8 cellular contexts compared by ENCODE assay signal in genomic region chr1:160342520-160342919, GRCh38. TPM values are rescaled to one million over a fixed set of nuclear protein-coding genes. Genes with fewer than 3 reads are reported as not detected.
DNase-seq lines count a peak whose midpoint lies in the region; ATAC-seq, FAIRE-seq and TF ChIP-seq lines count a peak whose summit lies in the region.

No MANE protein-coding gene starts in this region.

- H3K36me3 Mint-ChIP-seq in natural killer cell = peaks cover 26% of the 10 kb centered on the region

- TF ChIP-seq CTCF in endothelial cell of umbilical vein (IDR thresholded peaks at IDR 0.05; ENCODE audit: extremely low read depth in 1 of 2, insufficient read depth in 1 of 2, low read depth in 1 of 2, low read length in 2 of 2) (no peak), natural killer cell (IDR thresholded peaks at IDR 0.05) (no peak)

- H4K20me1 ChIP-seq in endothelial cell of umbilical vein (replicated peaks; ENCODE audit: control insufficient read depth, extremely low read depth, insufficient read depth, low read length) = peaks cover 3% of the 10 kb centered on the region

- H3K4me1 ChIP-seq in endothelial cell of umbilical vein (ENCODE audit: control insufficient read depth, extremely low read depth, insufficient read depth, low read length) = peaks cover 36% of the 10 kb centered on the region

- FAIRE-seq in endothelial cell of umbilical vein (lab: Jason Lieb, UNC) = no peak

- no peaks in the 10 kb centered on the region for H3K9me3 ChIP-seq in endothelial cell of umbilical vein (replicated peaks; ENCODE audit: control insufficient read depth, insufficient read depth, low read length)

- H3K4me3 Mint-ChIP-seq in natural killer cell = peak overlapping the region; percentile 100

- H3K79me2 ChIP-seq in endothelial cell of umbilical vein (ENCODE audit: control insufficient read depth, insufficient read depth, low read length) = peaks cover 70% of the 10 kb centered on the region

- peak; percentile 39 for DNase-seq in RKO (ENCODE audit: low spot score)
- peak; percentile 48 for DNase-seq in endothelial cell of umbilical vein (ENCODE audit: low read depth, low spot score)
- no peak for DNase-seq in natural killer cell
- DNase-seq in NCI-H2227 treated with DMSO at 0.1 percent for 48 hours (lab: John Stamatoyannopoulos, UW) = no peak
- DNase-seq in nucleus accumbens (lab: John Stamatoyannopoulos, UW) = no peak
- no peak for DNase-seq in activated gamma-delta T cell treated with Interleukin-2 at 50 U/mL for 16 hours
- DNase-seq in H4 (ENCODE audit: low spot score) = no peak

- peak overlapping the region; percentile 78 for H3K4me2 ChIP-seq in endothelial cell of umbilical vein (ENCODE audit: insufficient read depth, low read length)

- peak overlapping the region; percentile 99 to 100 for H3K27ac Mint-ChIP-seq in natural killer cell

- no peaks in the 10 kb centered on the region for H3K27me3 Mint-ChIP-seq in natural killer cell (ENCODE audit: low read depth in 2 of 2)

- CTCF ChIA-PET in endothelial cell of umbilical vein (lab: Charles Lee) = interaction anchor here (1.0 to 1.4 kb wide), 3 partner anchors 10 to 134 kb away, joined by 3 read pairs; no protein-coding TSS in a partner anchor

- no peaks in the 10 kb centered on the region for H3K9me3 Mint-ChIP-seq in natural killer cell

- H3K27me3 ChIP-seq in endothelial cell of umbilical vein (ENCODE audit: control insufficient read depth in 2 of 2, insufficient read depth in 2 of 2, low read length in 2 of 2) = no peaks in the 10 kb centered on the region

- peak; percentile 2 for ATAC-seq in GM19023 (IDR thresholded peaks at IDR 0.05; ENCODE audit: unreplicated experiment)
- ATAC-seq in natural killer cell = peak in 1 of 3 donors; percentile 2

- peaks cover 45% of the 10 kb centered on the region in 2 donors for H3K4me1 Mint-ChIP-seq in natural killer cell

- intact Hi-C loops in endothelial cell of umbilical vein (cut with micrococcal nuclease) = loop anchor here (2.0 to 5.0 kb wide), 3 partner anchors 35 to 410 kb away; partner anchors contain the start of gene PEA15
- intact Hi-C loops in natural killer cell (cut with micrococcal nuclease) = loop anchor here (2.0 kb wide), 1 partner anchor 264 kb away; no protein-coding TSS in a partner anchor

- peaks cover 5 to 9% of the 10 kb centered on the region in 2 experiments for H3K36me3 ChIP-seq in endothelial cell of umbilical vein (ENCODE audit: control insufficient read depth in 2 of 2, extremely low read depth in 1 of 2, insufficient read depth in 2 of 2, low read length in 2 of 2)

- BruUV-seq in endothelial cell of umbilical vein (replicated peaks; lab: Mats Ljungman, UMichigan) = TSS peak; percentile 69

- POLR2A ChIA-PET in endothelial cell of umbilical vein (lab: Charles Lee) = no interaction called here

- peak overlapping the region; percentile 51 to 92 (median 73) for H3K4me3 ChIP-seq in endothelial cell of umbilical vein (replicated peaks in 1 of 3; ENCODE audit: insufficient read depth in 1 of 3, low read depth in 1 of 3, low read length in 3 of 3)

- peak overlapping the region; percentile 95 for H3K9ac ChIP-seq in endothelial cell of umbilical vein (replicated peaks; ENCODE audit: extremely low read depth, insufficient read depth, low read length)

- peak overlapping the region; percentile 73 for H3K27ac ChIP-seq in endothelial cell of umbilical vein (ENCODE audit: insufficient read depth, low read depth, low read length)

- no peak for TF ChIP-seq POLR2A in endothelial cell of umbilical vein (IDR thresholded peaks at IDR 0.05; ENCODE audit: low read depth, low read length)

- dilution Hi-C loops in endothelial cell of umbilical vein (cut with MboI; ENCODE audit: extremely low pct_ligation_motif_present, low sequenced_read_pairs) = no loop called here

- H2AFZ ChIP-seq in endothelial cell of umbilical vein (ENCODE audit: low read depth, low read length) = no peak overlapping the region

- H3K9me1 ChIP-seq in endothelial cell of umbilical vein (replicated peaks; ENCODE audit: control insufficient read depth, extremely low read depth, insufficient read depth, low read length) = no peaks in the 10 kb centered on the region

TF ChIP-seq in endothelial cell of umbilical vein, 7 proteins besides CTCF, POLR2A, EP300 and RAD21:
- TF ChIP-seq JUN (IDR thresholded peaks at IDR 0.05; ENCODE audit: borderline replicate concordance, insufficient read depth, insufficient read length, low read depth) (no peak), EZH2 (IDR thresholded peaks at IDR 0.05; ENCODE audit: borderline replicate concordance, low read depth, low read length, severe bottlenecking) (no peak)

RNA-seq across cellular contexts. Expression of gene COPA, which starts 0.5 kb away (rescaled TPM):
- total RNA-seq in endothelial cell of umbilical vein (167 and 185 TPM in 2 replicates), natural killer cell (100 to 1,000 TPM; 140 to 167 (median 148) TPM)
- polyA plus RNA-seq in endothelial cell of umbilical vein = 122 and 127 TPM in 2 replicates
- 140 and 144 TPM in 2 replicates for polyA plus RNA-seq in endothelial cell of umbilical vein (2011; cell fraction: cytosol; rRNA removed)
- 170 and 191 TPM in 2 replicates for polyA plus RNA-seq in endothelial cell of umbilical vein (2011; cell fraction: nucleus; rRNA removed)
- polyA plus RNA-seq in endothelial cell of umbilical vein (2012) = 136 and 164 TPM in 2 replicates
- polyA minus RNA-seq in endothelial cell of umbilical vein = 433 and 434 TPM in 2 replicates
- 188 TPM for polyA minus RNA-seq in endothelial cell of umbilical vein (2011; cell fraction: cytosol; rRNA and poly(A)+ RNA removed)
- polyA minus RNA-seq in endothelial cell of umbilical vein (2011; cell fraction: nucleus; rRNA and poly(A)+ RNA removed) = 167 and 271 TPM in 2 replicates
- total RNA-seq in H4 (2014; rRNA removed; shearing (Covaris generic)) = 90.1 and 101 TPM in 2 replicates

RNA-seq across cellular contexts. Expression of gene NCSTN, which starts 0.7 kb away (rescaled TPM):
- 92.5 and 95.4 TPM in 2 replicates for total RNA-seq in endothelial cell of umbilical vein
- polyA plus RNA-seq in endothelial cell of umbilical vein = 199 and 254 TPM in 2 replicates
- 142 and 153 TPM in 2 replicates for polyA plus RNA-seq in endothelial cell of umbilical vein (2011; cell fraction: cytosol; rRNA removed)
- 191 and 207 TPM in 2 replicates for polyA plus RNA-seq in endothelial cell of umbilical vein (2011; cell fraction: nucleus; rRNA removed)
- polyA plus RNA-seq in endothelial cell of umbilical vein (2012) = 84.8 and 104 TPM in 2 replicates
- 163 and 169 TPM in 2 replicates for polyA minus RNA-seq in endothelial cell of umbilical vein
- 63.1 TPM for polyA minus RNA-seq in endothelial cell of umbilical vein (2011; cell fraction: cytosol; rRNA and poly(A)+ RNA removed)
- polyA minus RNA-seq in endothelial cell of umbilical vein (2011; cell fraction: nucleus; rRNA and poly(A)+ RNA removed) = 66.6 and 104 TPM in 2 replicates
- 100 to 1,000 TPM; 104 to 140 (median 110) TPM for total RNA-seq in natural killer cell
- 61.7 and 72.0 TPM in 2 replicates for total RNA-seq in H4 (2014; rRNA removed; shearing (Covaris generic))

RNA-seq across cellular contexts. Expression of gene NHLH1, which starts 24.4 kb away (rescaled TPM):
- total RNA-seq in endothelial cell of umbilical vein (0.16 and 0.46 TPM in 2 replicates), natural killer cell (under 1 TPM in 2 of 3 donors, not detected in 1; 0.13 to 0.16 TPM)
- 0.46 and 0.60 TPM in 2 replicates for polyA plus RNA-seq in endothelial cell of umbilical vein
- 0.25 TPM in 2 replicates for polyA plus RNA-seq in endothelial cell of umbilical vein (2011; cell fraction: cytosol; rRNA removed)
- polyA plus RNA-seq in endothelial cell of umbilical vein (2011; cell fraction: nucleus; rRNA removed) = 0.92 and 1.6 TPM in 2 replicates
- 0.08 and 0.15 TPM in 2 replicates for polyA plus RNA-seq in endothelial cell of umbilical vein (2012)
- polyA minus RNA-seq in endothelial cell of umbilical vein = 0.38 and 0.78 TPM in 2 replicates
- not detected for polyA minus RNA-seq in endothelial cell of umbilical vein (2011; cell fraction: cytosol; rRNA and poly(A)+ RNA removed)
- polyA minus RNA-seq in endothelial cell of umbilical vein (2011; cell fraction: nucleus; rRNA and poly(A)+ RNA removed) = 0.48 and 0.77 TPM in 2 replicates
- total RNA-seq in H4 (2014; rRNA removed; shearing (Covaris generic)) = 0.04 TPM in 1 of 2 replicates, not detected in the other

RNA-seq across cellular contexts. Expression of gene PEX19, which starts 57.6 kb away (rescaled TPM):
- total RNA-seq in endothelial cell of umbilical vein (31.5 and 38.4 TPM in 2 replicates), natural killer cell (10 to 100 TPM; 41.5 to 48.8 (median 47.8) TPM)
- 22.8 and 24.4 TPM in 2 replicates for polyA plus RNA-seq in endothelial cell of umbilical vein
- polyA plus RNA-seq in endothelial cell of umbilical vein (2011; cell fraction: cytosol; rRNA removed) = 27.9 and 29.6 TPM in 2 replicates
- polyA plus RNA-seq in endothelial cell of umbilical vein (2011; cell fraction: nucleus; rRNA removed) = 27.6 and 29.2 TPM in 2 replicates
- 22.4 and 30.5 TPM in 2 replicates for polyA plus RNA-seq in endothelial cell of umbilical vein (2012)
- polyA minus RNA-seq in endothelial cell of umbilical vein = 28.2 and 28.9 TPM in 2 replicates
- polyA minus RNA-seq in endothelial cell of umbilical vein (2011; cell fraction: cytosol; rRNA and poly(A)+ RNA removed) = 20.5 TPM
- 17.1 and 34.0 TPM in 2 replicates for polyA minus RNA-seq in endothelial cell of umbilical vein (2011; cell fraction: nucleus; rRNA and poly(A)+ RNA removed)
- total RNA-seq in H4 (2014; rRNA removed; shearing (Covaris generic)) = 71.4 and 80.8 TPM in 2 replicates

RNA-seq across cellular contexts. Expression of gene VANGL2, which starts 57.8 kb away (rescaled TPM):
- not detected in 2 replicates for total RNA-seq in endothelial cell of umbilical vein
- polyA plus RNA-seq in endothelial cell of umbilical vein = 0.01 TPM in 1 of 2 replicates, not detected in the other
- polyA plus RNA-seq in endothelial cell of umbilical vein (2011; cell fraction: cytosol; rRNA removed) = not detected in 2 replicates
- not detected in 2 replicates for polyA plus RNA-seq in endothelial cell of umbilical vein (2011; cell fraction: nucleus; rRNA removed)
- polyA plus RNA-seq in endothelial cell of umbilical vein (2012) = not detected in 2 replicates
- not detected in 2 replicates for polyA minus RNA-seq in endothelial cell of umbilical vein
- polyA minus RNA-seq in endothelial cell of umbilical vein (2011; cell fraction: cytosol; rRNA and poly(A)+ RNA removed) = not detected
- polyA minus RNA-seq in endothelial cell of umbilical vein (2011; cell fraction: nucleus; rRNA and poly(A)+ RNA removed) = not detected in 2 replicates
- under 1 TPM in 1 of 3 donors, not detected in 2; 0.08 TPM for total RNA-seq in natural killer cell
- 1.2 and 1.8 TPM in 2 replicates for total RNA-seq in H4 (2014; rRNA removed; shearing (Covaris generic))

Comparison
In these comparisons a context has a peak if more than half of its experiments do, and no peak if none do; other contexts are left out.
1. DNase-seq: peak in RKO (single experiment) and endothelial cell of umbilical vein (single experiment); none in natural killer cell (single experiment), NCI-H2227 treated with DMSO at 0.1 percent for 48 hours (single experiment), nucleus accumbens (0 of 56), activated gamma-delta T cell treated with Interleukin-2 at 50 U/mL for 16 hours (single experiment) and H4 (single experiment).